Comparison of ENCODE assay signal across 24 cellular contexts in the genomic region with DNA sequence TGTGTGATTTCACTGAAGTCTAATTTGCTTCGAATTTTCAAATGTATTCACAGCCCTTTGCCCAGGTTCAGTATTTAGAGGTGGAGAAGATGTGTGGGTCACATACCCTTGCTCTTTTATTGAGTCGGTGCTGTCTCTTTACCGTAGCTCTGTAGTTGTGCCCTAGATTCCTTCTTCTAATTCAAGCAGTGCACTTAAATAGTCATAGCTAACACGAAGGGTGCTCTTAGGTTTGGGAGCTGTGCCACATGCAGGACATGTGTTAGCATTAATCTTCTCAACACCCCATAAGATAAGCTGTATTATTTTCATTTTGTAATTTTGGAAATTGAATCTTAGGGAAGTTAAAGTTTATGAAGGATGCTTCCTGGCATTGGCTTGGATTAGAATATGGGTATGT.
DNase-seq lines count a peak whose midpoint lies in the region; ATAC-seq, FAIRE-seq and TF ChIP-seq lines count a peak whose summit lies in the region.
"Had no signal": no experiment of that assay in that cellular context is flagged by ENCODE, and none has a peak within 500 bp of the region (broad histone marks: within the 10 kb centered on the region; RNA-seq: fewer than 3 reads in every experiment).

No MANE protein-coding gene starts in this region.

- H3K27me3 Mint-ChIP-seq in endodermal cell (ENCODE audit: insufficient read depth), result no peaks in the 10 kb centered on the region

- no peak for FAIRE-seq in HTR-8/SVneo (lab: Jason Lieb, UNC)
- FAIRE-seq: GM12892, H54 had no signal

- no peak overlapping the region for H3K4me3 Mint-ChIP-seq in endodermal cell

- no peak for DNase-seq in Right ventricle myocardium inferior (ENCODE audit: missing footprints)
- DNase-seq in cardiac septum (ENCODE audit: low spot score), result no peak
- DNase-seq in left cardiac atrium, result peak; percentile 27
- DNase-seq in left lung, result no peak
- DNase-seq in upper lobe of right lung, result no peak
- no peak for DNase-seq in SKM-1 treated with dmso at 0.1 percent for 144 hours (lab: John Stamatoyannopoulos, UW; ENCODE audit: unreplicated experiment)
- DNase-seq in HTR-8/SVneo (ENCODE audit: insufficient read length, low spot score), result no peak
- DNase-seq in endodermal cell, result no peak
- DNase-seq: Calu3, DND-41, IMR-90, KG1, MG63, NCI-H1417, NCI-H1694, NCI-H2029 treated with DMSO at 0.1 percent for 48 hours, NCI-H2227 treated with DMSO at 0.1 percent for 48 hours, NCI-H69, SK-N-SH had no signal

- no peak overlapping the region for H3K27ac Mint-ChIP-seq in endodermal cell

- WGBS in endodermal cell (ENCODE audit: insufficient coverage in 1 of 2, insufficient read length in 1 of 2), 2 experiments, result 90 to 95% methylated on average over 3 to 4 of the region's 4 CpGs

- intact Hi-C loops in Right ventricle myocardium inferior (cut with DNase I) (no loop called here), cardiac septum (cut with DNase I) (no loop called here), left cardiac atrium (cut with DNase I) (no loop called here), left lung (cut with DNase I) (no loop called here), upper lobe of right lung (cut with DNase I) (no loop called here)

- H3K9me3 ChIP-seq in left lung (no peaks in the 10 kb centered on the region), upper lobe of right lung (no peaks in the 10 kb centered on the region), endodermal cell (ENCODE audit: control insufficient read depth, low read length) (no peaks in the 10 kb centered on the region)
- H3K9me3 ChIP-seq: MG63, SK-N-SH had no signal

- H3K4me1 ChIP-seq in left lung (peaks cover 0 to 13% of the 10 kb centered on the region in 2 donors), upper lobe of right lung (peaks cover 21% of the 10 kb centered on the region), endodermal cell (ENCODE audit: control insufficient read depth, insufficient read depth, low read length) (no peaks in the 10 kb centered on the region)

- H3K27ac ChIP-seq in left lung (no peak overlapping the region), upper lobe of right lung (no peak overlapping the region), endodermal cell (ENCODE audit: low read depth, low read length) (no peak overlapping the region)
- H3K27ac ChIP-seq: 22Rv1, RWPE1 had no signal

- ATAC-seq in Right ventricle myocardium inferior (peak; percentile 61), left cardiac atrium (peak; percentile 20 to 54), left lung (peak; percentile 40), upper lobe of right lung (peak; percentile 26)
- ATAC-seq: Panc1 had no signal

- H3K4me1 Mint-ChIP-seq in endodermal cell, result peaks cover 31% of the 10 kb centered on the region

- H3K4me3 ChIP-seq in left lung (no peak overlapping the region), upper lobe of right lung (no peak overlapping the region), endodermal cell (ENCODE audit: low read length) (no peak overlapping the region)
- H3K4me3 ChIP-seq: MG63 had no signal

- H3K27me3 ChIP-seq in left lung (no peaks in the 10 kb centered on the region), upper lobe of right lung (no peaks in the 10 kb centered on the region), endodermal cell (ENCODE audit: control insufficient read depth, insufficient read depth, low read length, poor library complexity, severe bottlenecking) (no peaks in the 10 kb centered on the region)

- no peaks in the 10 kb centered on the region for H3K9me3 Mint-ChIP-seq in endodermal cell

- TF ChIP-seq CTCF in left lung (IDR thresholded peaks at IDR 0.05) (no peak), upper lobe of right lung (IDR thresholded peaks at IDR 0.05) (no peak), endodermal cell (conservative IDR thresholded peaks at IDR 0.05) (no peak)

- H3K36me3 Mint-ChIP-seq in endodermal cell (ENCODE audit: low read depth), result no peaks in the 10 kb centered on the region

- H3K36me3 ChIP-seq in left lung (no peaks in the 10 kb centered on the region), upper lobe of right lung (no peaks in the 10 kb centered on the region), endodermal cell (ENCODE audit: control insufficient read depth, insufficient read depth, low read length) (no peaks in the 10 kb centered on the region)
- H3K36me3 ChIP-seq: MG63 had no signal

- no peak overlapping the region for H3K9ac ChIP-seq in endodermal cell (ENCODE audit: extremely low read depth, low read length, poor library complexity, severe bottlenecking)
- H3K9ac ChIP-seq: SK-N-SH had no signal
